ENCODE assay signal across 1 cellular context in genomic region chr1:186476306-186477040, GRCh38.
TF ChIP-seq lines count a peak whose summit lies in the region.

No MANE protein-coding gene starts in this region.

TF ChIP-seq in GM23338, 12 proteins besides CTCF, POLR2A, EP300 and RAD21 (continued from another document):
- no peak for TF ChIP-seq ZNF462 (CRISPR knock-in tag; IDR thresholded peaks at IDR 0.05)
- TF ChIP-seq REST (IDR thresholded peaks at IDR 0.05; ENCODE audit: unreplicated experiment), result no peak
- no peak for TF ChIP-seq EZH2 (IDR thresholded peaks at IDR 0.05; ENCODE audit: low read depth, unreplicated experiment)
- TF ChIP-seq ETS1 (IDR thresholded peaks at IDR 0.05), result no peak
- TF ChIP-seq POLR2AphosphoS5 (IDR thresholded peaks at IDR 0.05; ENCODE audit: low read depth), result no peak
